Comparison of ENCODE assay signal across 1 cellular context in the genomic region with DNA sequence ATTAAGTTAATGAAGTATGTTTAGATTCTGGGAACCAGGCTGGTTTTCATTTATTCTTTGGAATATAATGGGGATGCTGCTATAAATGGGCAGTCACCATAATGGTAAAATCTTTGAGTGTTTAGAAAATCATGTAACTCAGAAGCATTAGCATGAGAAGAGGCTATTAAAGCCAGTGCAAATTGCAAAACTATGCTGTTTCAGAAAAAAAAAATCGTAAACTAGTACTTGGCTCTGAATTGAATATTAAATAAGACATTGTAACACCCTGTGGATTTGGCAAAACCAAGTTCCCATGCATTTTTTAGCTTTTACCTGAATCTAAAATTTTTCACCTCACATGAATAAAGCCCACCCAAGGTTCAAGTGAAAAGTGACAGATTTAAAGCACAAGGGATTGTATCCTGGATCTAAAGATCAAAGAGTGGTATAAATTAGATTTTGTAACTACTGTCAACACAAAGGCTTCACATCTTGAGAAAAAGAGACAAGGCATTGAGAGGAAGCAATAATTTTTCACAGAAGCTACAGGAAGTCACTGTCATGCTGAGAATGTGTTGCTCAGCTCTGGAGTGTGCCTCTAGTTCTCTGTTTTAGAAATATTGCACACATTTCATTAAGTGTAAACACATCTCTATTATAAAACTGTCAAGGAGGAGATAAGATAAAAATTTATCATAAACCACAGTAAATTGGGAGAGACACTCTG.
TF ChIP-seq lines count a peak whose summit lies in the region.

No MANE protein-coding gene starts in this region.

TF ChIP-seq in IMR-90, 13 proteins besides CTCF, POLR2A, EP300 and RAD21 (continued from another document):
- TF ChIP-seq, protein P1, sequence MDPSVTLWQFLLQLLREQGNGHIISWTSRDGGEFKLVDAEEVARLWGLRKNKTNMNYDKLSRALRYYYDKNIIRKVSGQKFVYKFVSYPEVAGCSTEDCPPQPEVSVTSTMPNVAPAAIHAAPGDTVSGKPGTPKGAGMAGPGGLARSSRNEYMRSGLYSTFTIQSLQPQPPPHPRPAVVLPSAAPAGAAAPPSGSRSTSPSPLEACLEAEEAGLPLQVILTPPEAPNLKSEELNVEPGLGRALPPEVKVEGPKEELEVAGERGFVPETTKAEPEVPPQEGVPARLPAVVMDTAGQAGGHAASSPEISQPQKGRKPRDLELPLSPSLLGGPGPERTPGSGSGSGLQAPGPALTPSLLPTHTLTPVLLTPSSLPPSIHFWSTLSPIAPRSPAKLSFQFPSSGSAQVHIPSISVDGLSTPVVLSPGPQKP (IDR thresholded peaks at IDR 0.05; ENCODE audit: borderline replicate concordance, low read depth, low read length): no peak
- no peak for TF ChIP-seq RFX5 (IDR thresholded peaks at IDR 0.05; ENCODE audit: low read depth, low read length)
